ENCODE assay signal across 10 cellular contexts in the genomic region with DNA sequence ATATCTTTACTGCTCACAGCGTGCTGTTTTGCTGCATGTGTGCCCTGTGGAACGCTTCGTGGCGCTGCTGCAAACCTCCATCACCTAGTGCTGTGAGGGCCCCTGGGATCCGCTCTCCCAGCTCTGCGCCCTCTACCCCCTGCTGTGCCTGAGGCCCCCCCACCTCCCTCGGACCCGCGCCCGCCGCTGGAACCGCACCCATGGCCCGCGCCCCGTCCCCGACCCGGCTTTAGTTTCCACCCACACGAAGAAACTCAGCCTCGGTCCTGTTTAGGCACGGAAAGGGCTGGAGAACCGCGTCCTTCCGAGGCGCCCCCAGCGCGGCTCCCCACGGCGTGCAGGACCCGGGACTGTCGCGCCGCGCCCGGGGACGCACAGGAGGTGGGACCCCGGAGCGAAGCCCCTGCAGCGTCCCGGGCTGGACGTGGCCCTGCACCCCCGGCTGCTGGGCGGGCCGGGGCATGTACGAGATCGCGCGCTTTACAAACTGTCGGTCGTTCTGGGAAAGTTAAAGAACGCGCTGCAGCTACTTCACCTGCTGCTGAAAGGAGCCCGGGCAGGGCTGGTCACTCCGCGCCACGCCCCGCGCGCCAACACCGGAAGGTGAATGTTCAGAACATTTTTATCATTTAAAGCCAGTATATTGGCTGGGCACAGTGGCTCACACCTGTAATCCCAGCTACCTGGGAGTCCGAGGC. TPM values are rescaled to one million over a fixed set of nuclear protein-coding genes. Genes with fewer than 3 reads are reported as not detected.
DNase-seq lines count a peak whose midpoint lies in the region; ATAC-seq and TF ChIP-seq lines count a peak whose summit lies in the region.
"Had no signal": no experiment of that assay in that cellular context is flagged by ENCODE, and none has a peak within 500 bp of the region (broad histone marks: within the 10 kb centered on the region; RNA-seq: fewer than 3 reads in every experiment).

No MANE protein-coding gene starts in this region.

- H3K27ac Mint-ChIP-seq in natural killer cell treated with Interleukin-12 subunit alpha and Interleukin-12 subunit beta and Interleukin-15 and Interleukin-18, amount 100 ng/mL, for 72 hours = no peak overlapping the region

- peak; percentile 54 for DNase-seq in AG08396 (ENCODE audit: low spot score)
- peak; percentile 19 for DNase-seq in HuH-7 (ENCODE audit: low spot score)
- peak; percentile 45 for DNase-seq in epithelial cell of esophagus (ENCODE audit: low read depth)
- DNase-seq in natural killer cell treated with Interleukin-12 subunit alpha and Interleukin-12 subunit beta and Interleukin-15 and Interleukin-18, amount 100 ng/mL, for 72 hours (ENCODE audit: low spot score) = no peak
- DNase-seq in HPDE6-E6E7 (ENCODE audit: extremely low spot score) = no peak
- DNase-seq in NCI-H82 treated with DMSO at 0.1 percent for 48 hours (lab: John Stamatoyannopoulos, UW; ENCODE audit: unreplicated experiment) = no peak
- no peak for DNase-seq in stimulated activated CD4-positive, alpha-beta T cell treated with anti-CD3 and anti-CD28 coated beads, Interleukin-4, amount 100 ng/mL, for 24 hours
- DNase-seq: cerebellar nuclear complex had no signal

- TF ChIP-seq CTCF in epithelial cell of esophagus (IDR thresholded peaks at IDR 0.05; ENCODE audit: insufficient read depth, low read depth, low read length, missing control alignments) = peak; percentile 36

- no peak for ATAC-seq in natural killer cell treated with Interleukin-12 subunit alpha and Interleukin-12 subunit beta and Interleukin-15 and Interleukin-18, amount 100 ng/mL, for 72 hours

- H3K9me3 Mint-ChIP-seq in natural killer cell treated with Interleukin-12 subunit alpha and Interleukin-12 subunit beta and Interleukin-15 and Interleukin-18, amount 100 ng/mL, for 72 hours = no peaks in the 10 kb centered on the region

- H3K4me3 ChIP-seq in epithelial cell of esophagus (ENCODE audit: low read length) = peak overlapping the region; percentile 40
- H3K4me3 ChIP-seq in mesodermal cell (ENCODE audit: extremely low read depth, insufficient read depth, low read length, poor library complexity, severe bottlenecking) = peak overlapping the region; percentile 43
- H3K4me3 ChIP-seq: SJSA1 had no signal

- peaks cover 7 to 16% of the 10 kb centered on the region in 2 donors for H3K27me3 Mint-ChIP-seq in natural killer cell treated with Interleukin-12 subunit alpha and Interleukin-12 subunit beta and Interleukin-15 and Interleukin-18, amount 100 ng/mL, for 72 hours

- no peaks in the 10 kb centered on the region for H3K36me3 Mint-ChIP-seq in natural killer cell treated with Interleukin-12 subunit alpha and Interleukin-12 subunit beta and Interleukin-15 and Interleukin-18, amount 100 ng/mL, for 72 hours

- H3K4me1 ChIP-seq in mesodermal cell (ENCODE audit: control insufficient read depth, insufficient read depth, low read length, poor library complexity, severe bottlenecking) = no peaks in the 10 kb centered on the region
- H3K4me1 ChIP-seq: SJSA1 had no signal

- H3K4me3 Mint-ChIP-seq in natural killer cell treated with Interleukin-12 subunit alpha and Interleukin-12 subunit beta and Interleukin-15 and Interleukin-18, amount 100 ng/mL, for 72 hours = no peak overlapping the region

- no peak overlapping the region for H3K27ac ChIP-seq in mesodermal cell (ENCODE audit: low read depth, low read length, severe bottlenecking)
- H3K27ac ChIP-seq: SJSA1 had no signal

- H3K4me1 Mint-ChIP-seq in natural killer cell treated with Interleukin-12 subunit alpha and Interleukin-12 subunit beta and Interleukin-15 and Interleukin-18, amount 100 ng/mL, for 72 hours (ENCODE audit: low read depth in 2 of 2) = no peaks in the 10 kb centered on the region

- WGBS in mesodermal cell (ENCODE audit: insufficient coverage in 2 of 2), 2 experiments = 12 to 13% methylated on average over 43 to 54 of the region's 60 CpGs

- peaks cover 8% of the 10 kb centered on the region for H3K36me3 ChIP-seq in mesodermal cell (ENCODE audit: control insufficient read depth, insufficient read depth, low read length)
- H3K36me3 ChIP-seq: SJSA1 had no signal

- no peaks in the 10 kb centered on the region for H3K9me3 ChIP-seq in mesodermal cell (ENCODE audit: control insufficient read depth, low read length)
- H3K9me3 ChIP-seq: SJSA1 had no signal

RNA-seq across cellular contexts. Expression of a gene that starts 54.3 kb away (rescaled TPM):
- 19.4 TPM for polyA plus RNA-seq in mesodermal cell (2013, experiment 1 of 2)
- 20.9 TPM for polyA plus RNA-seq in mesodermal cell (2013, experiment 2 of 2)
- total RNA-seq in natural killer cell treated with Interleukin-12 subunit alpha and Interleukin-12 subunit beta and Interleukin-15 and Interleukin-18, amount 100 ng/mL, for 72 hours = 10 to 100 TPM; 24.1 to 34.2 TPM

Comparison
In these comparisons a context has a peak if more than half of its experiments do, and no peak if none do; other contexts are left out.
1. DNase-seq: peak in AG08396 (single experiment), HuH-7 (single experiment) and epithelial cell of esophagus (single experiment); none in natural killer cell treated with Interleukin-12 subunit alpha and Interleukin-12 subunit beta and Interleukin-15 and Interleukin-18, amount 100 ng/mL, for 72 hours (single experiment), HPDE6-E6E7 (single experiment), NCI-H82 treated with DMSO at 0.1 percent for 48 hours (single experiment) and stimulated activated CD4-positive, alpha-beta T cell treated with anti-CD3 and anti-CD28 coated beads, Interleukin-4, amount 100 ng/mL, for 24 hours (single experiment).